Comparison of ENCODE assay signal across 1 cellular context in genomic region chr5:85108471-85108870, GRCh38.
TF ChIP-seq lines count a peak whose summit lies in the region.

No MANE protein-coding gene starts in this region.

TF ChIP-seq in SK-N-SH, 30 proteins besides CTCF, POLR2A, EP300 and RAD21 (continued from another document):
- TF ChIP-seq REST (IDR thresholded peaks at IDR 0.05; ENCODE audit: low read depth, low read length), result no peak
- TF ChIP-seq TEAD4 (IDR thresholded peaks at IDR 0.05; ENCODE audit: borderline replicate concordance, insufficient read depth), result no peak
- no peak for TF ChIP-seq MEF2A (IDR thresholded peaks at IDR 0.05; ENCODE audit: borderline replicate concordance, low read depth)
- TF ChIP-seq USF2 (IDR thresholded peaks at IDR 0.05; ENCODE audit: borderline replicate concordance, low read depth, low read length), result no peak
- no peak for TF ChIP-seq RXRA (IDR thresholded peaks at IDR 0.05; ENCODE audit: borderline replicate concordance, low read depth)
- no peak for TF ChIP-seq ZBTB33 (IDR thresholded peaks at IDR 0.05; ENCODE audit: borderline replicate concordance, low read depth)
- TF ChIP-seq FOSL2 (IDR thresholded peaks at IDR 0.05; ENCODE audit: borderline replicate concordance, low read depth), result no peak
- no peak for TF ChIP-seq MAX (IDR thresholded peaks at IDR 0.05; ENCODE audit: low read depth)
